Comparison of ENCODE assay signal across 1 cellular context in the genomic region with DNA sequence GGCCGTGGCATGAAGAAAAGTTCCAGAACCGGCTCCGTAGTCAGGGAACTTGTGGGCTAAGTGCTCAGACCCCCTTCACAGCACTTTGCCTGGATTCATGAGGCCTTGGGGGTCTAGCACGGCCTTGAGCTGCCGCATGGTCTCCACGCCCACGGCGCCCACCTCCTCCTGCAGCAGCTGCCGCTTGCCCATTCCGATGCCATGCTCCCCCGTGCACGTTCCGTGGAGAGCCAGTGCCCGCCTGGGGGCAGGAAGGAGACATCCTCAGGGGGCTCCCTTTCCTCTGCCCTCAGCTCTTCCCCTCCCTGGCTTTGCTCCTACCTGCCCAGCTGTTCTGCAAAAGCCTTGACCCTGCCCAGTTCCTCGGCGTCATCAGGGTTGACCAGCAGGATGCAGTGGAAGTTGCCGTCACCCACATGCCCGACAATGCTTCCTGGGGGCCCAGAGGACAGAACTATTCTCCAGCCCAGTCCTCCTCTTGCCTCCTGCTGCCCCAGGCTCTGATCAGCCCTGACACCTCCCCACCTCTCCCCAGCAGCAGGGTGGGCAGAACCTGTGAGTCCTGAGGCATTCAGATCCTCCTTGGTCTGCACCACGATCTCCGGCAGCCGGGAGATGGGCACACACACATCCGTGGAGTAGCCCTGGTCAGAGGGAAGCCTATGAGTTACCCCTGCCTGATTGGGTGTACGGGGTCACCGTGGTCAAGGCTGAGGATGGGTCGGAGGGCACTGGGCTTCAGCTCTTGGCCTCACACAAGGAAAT.
TF ChIP-seq lines count a peak whose summit lies in the region.

No MANE protein-coding gene starts in this region.

TF ChIP-seq in WTC11, 78 proteins besides CTCF, POLR2A, EP300 and RAD21 (continued from another document):
- no peak for TF ChIP-seq ZNF532 (CRISPR knock-in tag; IDR thresholded peaks at IDR 0.05; ENCODE audit: borderline replicate concordance)
